In genomic region chr14:95157987-95158712, GRCh38 we compare ENCODE assay signal across 1 cellular context.
A peak's percentile ranks its signal among the peaks of the same experiment; 100 is the strongest.
TF ChIP-seq lines count a peak whose summit lies in the region.

No MANE protein-coding gene starts in this region.

TF ChIP-seq in HepG2, 621 proteins besides CTCF, POLR2A, EP300 and RAD21:
- TF ChIP-seq ZBTB34 (CRISPR knock-in tag; IDR thresholded peaks at IDR 0.05) (no peak), TBX3 (IDR thresholded peaks at IDR 0.05; ENCODE audit: borderline replicate concordance) (no peak), ZSCAN9 (CRISPR knock-in tag; IDR thresholded peaks at IDR 0.05; ENCODE audit: borderline replicate concordance) (0 out of 2 replicates have a peak, but pooled peaks have one; percentile 9), ZNF282 (IDR thresholded peaks at IDR 0.05; ENCODE audit: partially characterized antibody) (no peak), ZNF292 (CRISPR knock-in tag; IDR thresholded peaks at IDR 0.05; ENCODE audit: borderline replicate concordance, low read depth) (0 out of 2 replicates have a peak, but pooled peaks have one; percentile 8), GFI1 (CRISPR knock-in tag; IDR thresholded peaks at IDR 0.05; ENCODE audit: borderline replicate concordance) (0 out of 2 replicates have a peak, but pooled peaks have one; percentile 36), BRD4 (CRISPR knock-in tag; IDR thresholded peaks at IDR 0.05) (no peak), ZNF557 (CRISPR knock-in tag; IDR thresholded peaks at IDR 0.05) (no peak), HOXA5 (CRISPR knock-in tag; IDR thresholded peaks at IDR 0.05) (peak; percentile 0; the same call in 1 of the 2 replicates), MLXIP (CRISPR knock-in tag; IDR thresholded peaks at IDR 0.05; ENCODE audit: borderline replicate concordance) (no peak), ISL2 (CRISPR knock-in tag; IDR thresholded peaks at IDR 0.05) (no peak), HIVEP1 (CRISPR knock-in tag; IDR thresholded peaks at IDR 0.05) (no peak), ZNF362 (CRISPR knock-in tag; IDR thresholded peaks at IDR 0.05; ENCODE audit: borderline replicate concordance) (peak; percentile 58; the same call in 1 of the 2 replicates), ZNF564 (CRISPR knock-in tag; IDR thresholded peaks at IDR 0.05) (peak; percentile 6; the same call in 1 of the 2 replicates), ZNF3 (CRISPR knock-in tag; IDR thresholded peaks at IDR 0.05) (no peak), GRHL1 (CRISPR knock-in tag; conservative IDR thresholded peaks at IDR 0.05) (no peak), ZBTB20 (CRISPR knock-in tag; IDR thresholded peaks at IDR 0.05; ENCODE audit: borderline replicate concordance, low read depth) (no peak), ERF (CRISPR knock-in tag; IDR thresholded peaks at IDR 0.05) (no peak), ESRRA (CRISPR knock-in tag; IDR thresholded peaks at IDR 0.05; ENCODE audit: low read depth) (no peak), ZNF382 (CRISPR knock-in tag; IDR thresholded peaks at IDR 0.05; ENCODE audit: borderline replicate concordance) (no peak), ZC3H4 (CRISPR knock-in tag; IDR thresholded peaks at IDR 0.05; ENCODE audit: borderline replicate concordance) (0 out of 2 replicates have a peak, but pooled peaks have one; percentile 47), FUBP1 (CRISPR knock-in tag; IDR thresholded peaks at IDR 0.05; ENCODE audit: borderline replicate concordance) (no peak), ZNF784 (CRISPR knock-in tag; IDR thresholded peaks at IDR 0.05; ENCODE audit: borderline replicate concordance) (0 out of 2 replicates have a peak, but pooled peaks have one; percentile 18), POLR2G (IDR thresholded peaks at IDR 0.05; ENCODE audit: low read depth, low read length) (peak; percentile 29; the same call in 1 of the 2 replicates), XBP1 (CRISPR knock-in tag; IDR thresholded peaks at IDR 0.05) (no peak), ZNF75D (CRISPR knock-in tag; IDR thresholded peaks at IDR 0.05; ENCODE audit: borderline replicate concordance) (peak; percentile 24; the same call in 1 of the 2 replicates), PBX2 (CRISPR knock-in tag; IDR thresholded peaks at IDR 0.05) (no peak), ZNF776 (CRISPR knock-in tag; IDR thresholded peaks at IDR 0.05) (no peak), HIC2 (CRISPR knock-in tag; IDR thresholded peaks at IDR 0.05; ENCODE audit: low read depth) (no peak), LCORL (IDR thresholded peaks at IDR 0.05) (no peak), LCORL (CRISPR knock-in tag; IDR thresholded peaks at IDR 0.05) (peak; percentile 2; the same call in 1 of the 2 replicates), ZNF350 (CRISPR knock-in tag; IDR thresholded peaks at IDR 0.05; ENCODE audit: borderline replicate concordance, low read depth) (no peak; the same call in 1 of the 2 replicates), GTF2F1 (IDR thresholded peaks at IDR 0.05; ENCODE audit: low read length) (no peak), ZSCAN25 (CRISPR knock-in tag; IDR thresholded peaks at IDR 0.05) (0 out of 2 replicates have a peak, but pooled peaks have one; percentile 7), RFXANK (CRISPR knock-in tag; IDR thresholded peaks at IDR 0.05) (no peak), ZNF616 (CRISPR knock-in tag; IDR thresholded peaks at IDR 0.05; ENCODE audit: low read depth) (no peak), NKX3-1 (CRISPR knock-in tag; IDR thresholded peaks at IDR 0.05) (no peak), ZNF772 (CRISPR knock-in tag; IDR thresholded peaks at IDR 0.05) (no peak), ZNF121 (CRISPR knock-in tag; IDR thresholded peaks at IDR 0.05) (no peak), ELF1 (CRISPR knock-in tag; IDR thresholded peaks at IDR 0.05) (peak; percentile 4; the same call in 1 of the 2 replicates), NCOR1 (IDR thresholded peaks at IDR 0.05; ENCODE audit: borderline replicate concordance, low read length) (0 out of 2 replicates have a peak, but pooled peaks have one; percentile 9), IKZF1 (IDR thresholded peaks at IDR 0.05) (no peak), ZNF512B (CRISPR knock-in tag; IDR thresholded peaks at IDR 0.05; ENCODE audit: borderline replicate concordance) (no peak), ZNF850 (CRISPR knock-in tag; conservative IDR thresholded peaks at IDR 0.05) (no peak), SSRP1 (CRISPR knock-in tag; IDR thresholded peaks at IDR 0.05) (no peak), ZNF501 (CRISPR knock-in tag; IDR thresholded peaks at IDR 0.05) (peak; percentile 14; the same call in 1 of the 2 replicates), SNAPC2 (CRISPR knock-in tag; IDR thresholded peaks at IDR 0.05) (0 out of 2 replicates have a peak, but pooled peaks have one; percentile 42), KLF12 (CRISPR knock-in tag; IDR thresholded peaks at IDR 0.05; ENCODE audit: borderline replicate concordance) (no peak), CCDC6 (CRISPR knock-in tag; IDR thresholded peaks at IDR 0.05) (no peak), ZKSCAN1 (IDR thresholded peaks at IDR 0.05; ENCODE audit: low read length) (peak; percentile 99), ZNF841 (CRISPR knock-in tag; IDR thresholded peaks at IDR 0.05; ENCODE audit: borderline replicate concordance) (no peak), CENPT (CRISPR knock-in tag; IDR thresholded peaks at IDR 0.05; ENCODE audit: low read depth) (no peak), KAT8 (CRISPR knock-in tag; IDR thresholded peaks at IDR 0.05) (no peak; the same call in 1 of the 2 replicates), NFIC (IDR thresholded peaks at IDR 0.05; ENCODE audit: low read length) (no peak), MAX (IDR thresholded peaks at IDR 0.05) (0 out of 2 replicates have a peak, but pooled peaks have one; percentile 16)
